25 cellular contexts compared by ENCODE assay signal in the genomic region with DNA sequence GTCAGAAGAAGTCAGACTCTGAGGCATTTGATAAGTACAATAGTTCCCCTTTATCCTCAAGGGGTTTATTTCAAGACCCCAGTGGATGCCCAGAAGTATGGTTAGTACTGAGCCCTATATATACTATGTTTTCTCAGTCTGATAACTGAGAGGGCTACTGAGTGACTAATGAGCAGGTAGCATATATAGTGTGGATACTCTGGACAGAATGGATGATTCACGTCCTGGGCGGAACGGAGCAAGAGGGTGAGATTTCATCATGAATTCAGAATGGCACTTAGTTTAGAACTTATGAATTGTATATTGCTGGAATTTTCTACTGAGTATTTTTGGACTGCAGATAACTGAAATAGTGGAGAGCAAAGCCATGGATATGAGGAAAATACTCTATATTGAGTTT.
A peak's percentile ranks its signal among the peaks of the same experiment; 100 is the strongest.
DNase-seq lines count a peak whose midpoint lies in the region; ATAC-seq lines count a peak whose summit lies in the region.
"Had no signal": no experiment of that assay in that cellular context is flagged by ENCODE, and none has a peak within 500 bp of the region (broad histone marks: within the 10 kb centered on the region; RNA-seq: fewer than 3 reads in every experiment).

No MANE protein-coding gene starts in this region.

- no peak overlapping the region for H3K27ac Mint-ChIP-seq in CD4-positive, alpha-beta memory T cell
- H3K27ac Mint-ChIP-seq: activated CD8-positive, alpha-beta memory T cell treated with anti-CD3 and anti-CD28 coated beads, Interleukin-2, amount 10 ng/mL, durations not matched to agents 7 days and 5 days; activated naive CD8-positive, alpha-beta T cell treated with anti-CD3 and anti-CD28 coated beads for 36 hours; brain; CD4-positive, CD25-positive, alpha-beta regulatory T cell; natural killer cell treated with Interleukin-12 subunit alpha and Interleukin-12 subunit beta and Interleukin-15 and Interleukin-18, amount 100 ng/mL, for 72 hours; stimulated activated naive B cell treated with anti-CD40 and anti-IgM and Interleukin-4, amounts not matched to agents 10 μg/mL and 1 μg/mL and 100 μg/mL, for 72 hours; T-cell had no signal

- peaks cover 0 to 2% (median 0%) of the 10 kb centered on the region in 8 donors for H3K9me3 Mint-ChIP-seq in CD4-positive, alpha-beta memory T cell
- H3K9me3 Mint-ChIP-seq: activated naive CD8-positive, alpha-beta T cell treated with anti-CD3 and anti-CD28 coated beads for 36 hours; natural killer cell treated with Interleukin-12 subunit alpha and Interleukin-12 subunit beta and Interleukin-15 and Interleukin-18, amount 100 ng/mL, for 72 hours; T-cell had no signal

- H3K27ac ChIP-seq in CD4-positive, alpha-beta memory T cell (ENCODE audit: low read depth, low read length), result no peak overlapping the region
- H3K27ac ChIP-seq: pancreas, testis had no signal

- H3K36me3 Mint-ChIP-seq in CD4-positive, alpha-beta memory T cell, result no peaks in the 10 kb centered on the region
- H3K36me3 Mint-ChIP-seq: activated CD8-positive, alpha-beta memory T cell treated with anti-CD3 and anti-CD28 coated beads, Interleukin-2, amount 10 ng/mL, durations not matched to agents 7 days and 5 days; activated naive CD8-positive, alpha-beta T cell treated with anti-CD3 and anti-CD28 coated beads for 36 hours; brain; CD4-positive, CD25-positive, alpha-beta regulatory T cell; stimulated activated naive B cell treated with anti-CD40 and anti-IgM and Interleukin-4, amounts not matched to agents 10 μg/mL and 1 μg/mL and 100 μg/mL, for 72 hours; T-cell had no signal

- no peaks in the 10 kb centered on the region for H3K4me1 ChIP-seq in CD4-positive, alpha-beta memory T cell (ENCODE audit: insufficient read depth, low read length)
- H3K4me1 ChIP-seq: pancreas, testis had no signal

- H3K4me1 Mint-ChIP-seq in CD4-positive, alpha-beta memory T cell, result no peaks in the 10 kb centered on the region
- H3K4me1 Mint-ChIP-seq: activated CD8-positive, alpha-beta memory T cell treated with anti-CD3 and anti-CD28 coated beads, Interleukin-2, amount 10 ng/mL, durations not matched to agents 7 days and 5 days; activated naive CD8-positive, alpha-beta T cell treated with anti-CD3 and anti-CD28 coated beads for 36 hours; brain; CD4-positive, CD25-positive, alpha-beta regulatory T cell; stimulated activated naive B cell treated with anti-CD40 and anti-IgM and Interleukin-4, amounts not matched to agents 10 μg/mL and 1 μg/mL and 100 μg/mL, for 72 hours; T-cell had no signal

- DNase-seq in HK-2 (ENCODE audit: unreplicated experiment), result peak; percentile 2
- peak; percentile 14 for DNase-seq in RKO (ENCODE audit: low spot score)
- DNase-seq in dermis blood vessel endothelial cell, result peak; percentile 61
- peak; percentile 38 for DNase-seq in non-pigmented ciliary epithelial cell (ENCODE audit: low read depth)
- DNase-seq in T-helper 2 cell, result no peak
- DNase-seq in CD4-positive, alpha-beta memory T cell, result no peak
- DNase-seq: activated CD4-positive, alpha-beta T cell treated with anti-CD3 and anti-CD28 coated beads for 48 hours; activated CD8-positive, alpha-beta memory T cell treated with anti-CD3 and anti-CD28 coated beads, Interleukin-2, amount 10 ng/mL, durations not matched to agents 7 days and 5 days; activated naive CD8-positive, alpha-beta T cell treated with anti-CD3 and anti-CD28 coated beads for 36 hours; CD4-positive, CD25-positive, alpha-beta regulatory T cell; cortex of kidney; foreskin melanocyte; hypothalamus; kidney; NCI-H2029; NCI-H446; NK-92 treated with Interleukin-12 subunit alpha and Interleukin-12 subunit beta, amount 100 ng/mL, for 24 hours; pancreas; Right ventricle myocardium superior; stimulated activated naive B cell treated with anti-CD40 and anti-IgM and Interleukin-4, amounts not matched to agents 10 μg/mL and 1 μg/mL and 100 μg/mL, for 72 hours; T-cell; testis had no signal

- H3K4me3 ChIP-seq in CD4-positive, alpha-beta memory T cell (ENCODE audit: low read length in 2 of 2), result no peak overlapping the region
- H3K4me3 ChIP-seq: pancreas, testis had no signal

- H3K9me3 ChIP-seq in CD4-positive, alpha-beta memory T cell (ENCODE audit: control insufficient read depth in 1 of 2, low read length in 2 of 2), result no peaks in the 10 kb centered on the region
- H3K9me3 ChIP-seq: pancreas, testis had no signal

- peaks cover 1 to 3% of the 10 kb centered on the region in 2 donors for H3K27me3 Mint-ChIP-seq in CD4-positive, alpha-beta memory T cell
- H3K27me3 Mint-ChIP-seq: activated CD8-positive, alpha-beta memory T cell treated with anti-CD3 and anti-CD28 coated beads, Interleukin-2, amount 10 ng/mL, durations not matched to agents 7 days and 5 days; CD4-positive, CD25-positive, alpha-beta regulatory T cell; stimulated activated naive B cell treated with anti-CD40 and anti-IgM and Interleukin-4, amounts not matched to agents 10 μg/mL and 1 μg/mL and 100 μg/mL, for 72 hours had no signal

- CTCF ChIA-PET in CD4-positive, alpha-beta memory T cell (lab: Charles Lee; ENCODE audit: partially characterized antibody), result no interaction called here

- H3K27me3 ChIP-seq in CD4-positive, alpha-beta memory T cell (ENCODE audit: insufficient read depth, low read length), result no peaks in the 10 kb centered on the region
- H3K27me3 ChIP-seq: pancreas, testis had no signal

- POLR2A ChIA-PET in CD4-positive, alpha-beta memory T cell (lab: Charles Lee; ENCODE audit: partially characterized antibody), result no interaction called here

- ATAC-seq in HG03442 (IDR thresholded peaks at IDR 0.05; ENCODE audit: unreplicated experiment), result no peak
- ATAC-seq: activated CD8-positive, alpha-beta memory T cell treated with anti-CD3 and anti-CD28 coated beads, Interleukin-2, amount 10 ng/mL, durations not matched to agents 7 days and 5 days; natural killer cell treated with Interleukin-12 subunit alpha and Interleukin-12 subunit beta and Interleukin-15 and Interleukin-18, amount 100 ng/mL, for 72 hours; pancreas; stimulated activated naive B cell treated with anti-CD40 and anti-IgM and Interleukin-4, amounts not matched to agents 10 μg/mL and 1 μg/mL and 100 μg/mL, for 72 hours; T-cell had no signal

- H3K4me3 Mint-ChIP-seq in CD4-positive, alpha-beta memory T cell, result no peak overlapping the region
- H3K4me3 Mint-ChIP-seq: activated CD8-positive, alpha-beta memory T cell treated with anti-CD3 and anti-CD28 coated beads, Interleukin-2, amount 10 ng/mL, durations not matched to agents 7 days and 5 days; activated naive CD8-positive, alpha-beta T cell treated with anti-CD3 and anti-CD28 coated beads for 36 hours; brain; CD4-positive, CD25-positive, alpha-beta regulatory T cell; natural killer cell treated with Interleukin-12 subunit alpha and Interleukin-12 subunit beta and Interleukin-15 and Interleukin-18, amount 100 ng/mL, for 72 hours; stimulated activated naive B cell treated with anti-CD40 and anti-IgM and Interleukin-4, amounts not matched to agents 10 μg/mL and 1 μg/mL and 100 μg/mL, for 72 hours; T-cell had no signal

- intact Hi-C loops in CD4-positive, alpha-beta memory T cell (cut with micrococcal nuclease), result no loop called here

- H3K36me3 ChIP-seq in CD4-positive, alpha-beta memory T cell (ENCODE audit: insufficient read depth, low read length), result no peaks in the 10 kb centered on the region
- H3K36me3 ChIP-seq: pancreas had no signal

Comparison
In these comparisons a context has a peak if more than half of its experiments do, and no peak if none do; other contexts are left out.
1. DNase-seq: peak in HK-2 (single experiment), RKO (single experiment), dermis blood vessel endothelial cell (single experiment) and non-pigmented ciliary epithelial cell (single experiment); none in T-helper 2 cell (0 of 5) and CD4-positive, alpha-beta memory T cell (0 of 5).